ENCODE assay signal across 8 cellular contexts in the genomic region with DNA sequence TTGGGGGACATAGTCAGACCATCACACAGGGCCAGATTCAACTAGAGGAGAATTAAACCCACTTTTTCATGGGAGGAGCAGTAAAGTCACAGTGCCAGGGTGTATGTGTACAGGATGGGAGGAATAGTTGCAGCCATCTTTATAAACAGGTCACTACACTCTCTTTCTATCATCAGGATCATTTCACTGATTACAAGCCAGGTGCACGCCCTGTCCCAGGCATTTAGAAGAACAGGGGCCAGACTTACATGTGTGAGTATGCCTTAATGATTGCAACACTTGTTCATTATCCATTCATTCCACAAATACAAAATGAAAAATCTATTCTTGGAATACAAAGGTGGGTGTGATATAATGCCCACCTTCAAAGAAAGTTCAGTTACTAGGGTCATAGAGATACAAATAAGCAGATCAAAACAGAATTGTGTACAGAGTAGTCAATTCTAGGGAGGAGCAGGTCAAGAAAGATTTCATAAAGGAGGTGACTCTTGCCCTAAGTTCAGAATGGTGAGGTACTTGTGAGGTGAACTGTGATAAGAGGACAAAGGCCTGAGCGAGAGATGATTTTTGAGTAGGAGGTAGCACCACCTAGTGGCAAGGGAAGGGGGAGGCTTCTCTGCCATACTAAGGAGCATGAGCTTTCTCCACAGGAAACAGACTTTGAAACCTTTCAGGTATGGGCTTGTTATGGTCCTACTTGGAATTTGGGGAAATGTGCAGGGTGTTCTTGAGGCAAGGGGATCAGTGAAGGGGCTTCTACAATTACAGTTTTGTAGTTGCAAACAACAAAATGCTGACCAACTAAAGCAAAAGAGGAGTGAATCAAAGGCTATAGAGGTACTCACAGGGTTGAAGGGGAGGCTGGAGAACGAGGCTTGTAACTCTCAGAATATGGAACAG.
DNase-seq lines count a peak whose midpoint lies in the region; ATAC-seq lines count a peak whose summit lies in the region.

No MANE protein-coding gene starts in this region.

- DNase-seq in NCI-H1417 (lab: John Stamatoyannopoulos, UW), result peak in 2 of 3 experiments; percentile 29 to 73
- no peak for DNase-seq in NCI-H1417 treated with DMSO at 0.1 percent for 48 hours (lab: John Stamatoyannopoulos, UW)
- peak; percentile 80 for DNase-seq in NCI-H82 (lab: John Stamatoyannopoulos, UW)
- DNase-seq in activated gamma-delta T cell treated with anti-CD3 and anti-CD28 coated beads, Interleukin-2, amount 50 U/mL, for 16 hours (ENCODE audit: low read depth), result peak; percentile 15
- peak in 40 of 42 donors; percentile 14 to 84 (median 58) for DNase-seq in head of caudate nucleus
- peak; percentile 28 for DNase-seq in putamen (ENCODE audit: low spot score)

- intact Hi-C loops in head of caudate nucleus (cut with DNase I), result no loop called here

- ATAC-seq in GM19463 (IDR thresholded peaks at IDR 0.05; ENCODE audit: unreplicated experiment), result peak; percentile 92
- peak; percentile 99 for ATAC-seq in HG03432 (IDR thresholded peaks at IDR 0.05; ENCODE audit: unreplicated experiment)
